2 cellular contexts compared by ENCODE assay signal in genomic region chr1:16092097-16092922, GRCh38.
TF ChIP-seq lines count a peak whose summit lies in the region.

No MANE protein-coding gene starts in this region.

TF ChIP-seq in K562, 482 proteins besides CTCF, POLR2A, EP300 and RAD21 (continues in another document):
- TF ChIP-seq PHTF2 (CRISPR knock-in tag; IDR thresholded peaks at IDR 0.05), result no peak
- no peak for TF ChIP-seq CTCFL (IDR thresholded peaks at IDR 0.05; ENCODE audit: borderline replicate concordance, insufficient read depth, low read depth, low read length, poor library complexity, severe bottlenecking)
- no peak for TF ChIP-seq HLTF (IDR thresholded peaks at IDR 0.05)
- peak; percentile 53 for TF ChIP-seq TFE3 (CRISPR knock-in tag; IDR thresholded peaks at IDR 0.05)
- TF ChIP-seq FOXK2 (conservative IDR thresholded peaks at IDR 0.05 in 1 of 2, IDR thresholded peaks at IDR 0.05 in 1 of 2; ENCODE audit: low read depth in 2 of 2), result no peak
- no peak for TF ChIP-seq FOXM1 (IDR thresholded peaks at IDR 0.05; ENCODE audit: low read depth)
- no peak for TF ChIP-seq FOXM1 (CRISPR knock-in tag; IDR thresholded peaks at IDR 0.05; ENCODE audit: low read depth)
- TF ChIP-seq ARID3B (CRISPR knock-in tag; IDR thresholded peaks at IDR 0.05; ENCODE audit: borderline replicate concordance), result no peak
- no peak for TF ChIP-seq FOXK1 (CRISPR knock-in tag; IDR thresholded peaks at IDR 0.05; ENCODE audit: borderline replicate concordance)
- TF ChIP-seq CBFA2T2 (conservative IDR thresholded peaks at IDR 0.05), result peak; percentile 25; the same call in 1 of the 2 replicates
- TF ChIP-seq TBP (optimal IDR thresholded peaks at IDR 0.05; ENCODE audit: low read depth, low read length), result no peak
- no peak for TF ChIP-seq GTF3C2 (IDR thresholded peaks at IDR 0.05; ENCODE audit: borderline replicate concordance, extremely low read depth, insufficient read length)
- TF ChIP-seq NR3C1 (CRISPR knock-in tag; IDR thresholded peaks at IDR 0.05), result no peak
- TF ChIP-seq REST (CRISPR knock-in tag; IDR thresholded peaks at IDR 0.05; ENCODE audit: low read depth), result no peak
- TF ChIP-seq NR2F6 (CRISPR knock-in tag; IDR thresholded peaks at IDR 0.05), result no peak

TF ChIP-seq in H1, 55 proteins besides CTCF, POLR2A, EP300 and RAD21:
- no peak for TF ChIP-seq CEBPB (IDR thresholded peaks at IDR 0.05; ENCODE audit: low read depth, low read length)
- TF ChIP-seq KDM4A (IDR thresholded peaks at IDR 0.05; ENCODE audit: low read depth, low read length, severe bottlenecking), result no peak
- TF ChIP-seq CHD7 (IDR thresholded peaks at IDR 0.05; ENCODE audit: insufficient replicate concordance, low read length), result no peak
- TF ChIP-seq SAP30 (IDR thresholded peaks at IDR 0.05; ENCODE audit: insufficient read depth, insufficient replicate concordance, low read length), result no peak
- no peak for TF ChIP-seq MAFK (IDR thresholded peaks at IDR 0.05; ENCODE audit: low read depth, low read length)
- TF ChIP-seq USF2 (IDR thresholded peaks at IDR 0.05; ENCODE audit: low read length), result no peak
- no peak for TF ChIP-seq RXRA (IDR thresholded peaks at IDR 0.05; ENCODE audit: insufficient read depth, low read depth, low read length)
- TF ChIP-seq CREB1 (IDR thresholded peaks at IDR 0.05), result no peak
- no peak for TF ChIP-seq GABPA (IDR thresholded peaks at IDR 0.05; ENCODE audit: borderline replicate concordance, insufficient read depth, low read length)
- no peak for TF ChIP-seq SIX5 (IDR thresholded peaks at IDR 0.05; ENCODE audit: low read depth, low read length)
- TF ChIP-seq SIRT6 (IDR thresholded peaks at IDR 0.05; ENCODE audit: low read length), result no peak
- no peak for TF ChIP-seq ASH2L (IDR thresholded peaks at IDR 0.05; ENCODE audit: low read length)
- TF ChIP-seq FOSL1 (IDR thresholded peaks at IDR 0.05; ENCODE audit: insufficient read depth, low read depth, low read length), result no peak
- no peak for TF ChIP-seq TBP (IDR thresholded peaks at IDR 0.05; ENCODE audit: low read depth, low read length)
- no peak for TF ChIP-seq ZNF274 (IDR thresholded peaks at IDR 0.05; ENCODE audit: borderline replicate concordance, extremely low read depth, low read length)
- no peak for TF ChIP-seq RBBP5 (IDR thresholded peaks at IDR 0.05; ENCODE audit: borderline replicate concordance, low read depth, low read length)
- no peak for TF ChIP-seq TCF12 (IDR thresholded peaks at IDR 0.05; ENCODE audit: low read depth, low read length)
- no peak for TF ChIP-seq BRCA1 (IDR thresholded peaks at IDR 0.05; ENCODE audit: low read depth, low read length)
- no peak for TF ChIP-seq EZH2 (IDR thresholded peaks at IDR 0.05; ENCODE audit: low read depth, low read length, severe bottlenecking)
- TF ChIP-seq POLR2AphosphoS5 (IDR thresholded peaks at IDR 0.05; ENCODE audit: low read depth, low read length), result no peak
